In the genomic region with DNA sequence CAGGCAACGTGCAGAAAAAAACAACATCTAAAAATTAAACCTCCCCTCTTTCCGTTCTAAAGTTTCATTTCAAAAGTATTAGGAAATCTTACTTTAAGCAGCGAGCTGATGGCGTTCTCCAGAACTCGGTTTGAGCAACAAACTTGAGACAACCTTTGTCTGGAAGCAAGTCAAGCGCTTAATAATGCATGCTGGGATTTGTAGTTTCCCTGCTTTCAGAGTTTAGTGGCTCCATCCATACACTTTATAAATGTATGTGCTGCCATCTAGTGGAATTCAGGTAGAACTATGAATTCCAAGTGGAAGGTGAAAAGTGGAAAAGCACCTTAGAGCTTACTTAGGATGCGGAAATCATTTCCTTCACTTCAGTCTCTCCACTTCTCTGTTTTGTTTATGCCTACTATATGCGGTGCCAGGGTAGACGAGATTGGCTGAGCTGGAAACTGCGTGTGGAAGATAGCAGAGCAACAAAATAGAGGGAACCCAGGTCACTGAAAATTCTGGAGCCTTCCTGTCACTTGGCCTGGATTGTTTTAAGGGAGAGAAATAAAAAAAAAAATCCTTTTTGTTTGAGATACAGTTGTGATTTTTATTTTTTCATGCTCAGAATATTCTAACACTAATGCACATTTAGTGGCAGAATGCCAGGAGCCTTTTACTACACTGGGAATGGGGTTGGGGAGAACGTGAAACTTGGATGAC, we compare ENCODE assay signal across 8 cellular contexts. TPM values are rescaled to one million over a fixed set of nuclear protein-coding genes. Genes with fewer than 3 reads are reported as not detected.
DNase-seq lines count a peak whose midpoint lies in the region; ATAC-seq and TF ChIP-seq lines count a peak whose summit lies in the region.

Gene BDH2, minus strand, starts transcription at position 144 of the 702 bp plus-strand sequence. CDS start 3,580 bp downstream, outside the sequence.

- H3K27me3 ChIP-seq in HUES48 (ENCODE audit: control insufficient read depth, insufficient read depth, low read length) (no peaks in the 10 kb centered on the region), NT2/D1 (ENCODE audit: insufficient read depth, insufficient read length) (no peaks in the 10 kb centered on the region), mucosa of stomach (ENCODE audit: control insufficient read depth, insufficient read depth, low read length) (no peaks in the 10 kb centered on the region), transverse colon (no peaks in the 10 kb centered on the region)

- peak; percentile 96 for ATAC-seq in GM21526 (IDR thresholded peaks at IDR 0.05; ENCODE audit: low FRiP score, unreplicated experiment)
- peak; percentile 99 for ATAC-seq in activated T-cell treated with anti-CD3 and anti-CD28 coated beads, Interleukin-2, amount 50 U/mL, for 4 hours

- no peaks in the 10 kb centered on the region for H3K9me3 Mint-ChIP-seq in activated T-cell treated with anti-CD3 and anti-CD28 coated beads, Interleukin-2, amount 50 U/mL, for 4 hours

- H3K4me3 ChIP-seq in HUES48 (ENCODE audit: low read depth, low read length) (peak within 1 kb of the TSS; percentile 77), NT2/D1 (ENCODE audit: insufficient read length, low read depth) (peak within 1 kb of the TSS; percentile 42), mucosa of stomach (ENCODE audit: low read length) (peak within 1 kb of the TSS; percentile 12), transverse colon (peak within 1 kb of the TSS; percentile 36 to 59 (median 48))

- WGBS in transverse colon (ENCODE audit: low coverage in 1 of 2), 2 donors = 8 to 11% methylated on average over 10 to 11 of the region's 11 CpGs

- H3K36me3 ChIP-seq in HUES48 (ENCODE audit: control insufficient read depth, insufficient read depth, low read length) = no peaks in the 10 kb centered on the region
- peaks cover 8% of the 10 kb centered on the region for H3K36me3 ChIP-seq in NT2/D1 (ENCODE audit: insufficient read depth, insufficient read length, low read length)
- no peaks in the 10 kb centered on the region for H3K36me3 ChIP-seq in mucosa of stomach (ENCODE audit: control insufficient read depth, insufficient read depth, low read length)
- H3K36me3 ChIP-seq in transverse colon = no peaks in the 10 kb centered on the region

- peak; percentile 76 for DNase-seq in ELF-1 (ENCODE audit: low read depth, low spot score)
- peak; percentile 67 for DNase-seq in NT2/D1 (ENCODE audit: low read depth, low spot score)
- DNase-seq in activated T-cell treated with anti-CD3 and anti-CD28 coated beads, Interleukin-2, amount 50 U/mL, for 4 hours = peak; percentile 13
- DNase-seq in fibroblast of gingiva (ENCODE audit: low read depth) = peak; percentile 97
- peak; percentile 48 for DNase-seq in transverse colon

- no peak within 1 kb of the TSS for H3K27ac ChIP-seq in HUES48 (ENCODE audit: low read depth, low read length)
- peak within 1 kb of the TSS; percentile 63 to 84 (median 73) for H3K27ac ChIP-seq in transverse colon

- intact Hi-C loops in transverse colon (cut with DNase I; ENCODE audit: low total_unique reads) = loop anchor here (10.0 kb wide), 1 partner anchor 475 kb away; no protein-coding TSS in a partner anchor

- no peaks in the 10 kb centered on the region for H3K27me3 Mint-ChIP-seq in activated T-cell treated with anti-CD3 and anti-CD28 coated beads, Interleukin-2, amount 50 U/mL, for 4 hours (ENCODE audit: low read depth)

- TF ChIP-seq EP300 in transverse colon (IDR thresholded peaks at IDR 0.05; ENCODE audit: low read depth) = no peak

- H3K4me1 Mint-ChIP-seq in activated T-cell treated with anti-CD3 and anti-CD28 coated beads, Interleukin-2, amount 50 U/mL, for 4 hours (ENCODE audit: low read depth) = peaks cover 27% of the 10 kb centered on the region

- H3K9ac ChIP-seq in HUES48 (ENCODE audit: low read depth, low read length) (peak within 1 kb of the TSS; percentile 75), NT2/D1 (ENCODE audit: insufficient read length, low read depth) (peak within 1 kb of the TSS; percentile 67), mucosa of stomach (ENCODE audit: low read length) (peak within 1 kb of the TSS; percentile 47)

- H3K9me3 ChIP-seq in HUES48 (ENCODE audit: control insufficient read depth, insufficient read depth, low read length) (no peaks in the 10 kb centered on the region), NT2/D1 (ENCODE audit: insufficient read depth, low read length) (no peaks in the 10 kb centered on the region), mucosa of stomach (ENCODE audit: control insufficient read depth, low read length) (no peaks in the 10 kb centered on the region), transverse colon (no peaks in the 10 kb centered on the region)

- peak within 1 kb of the TSS; percentile 84 for H3K4me3 Mint-ChIP-seq in activated T-cell treated with anti-CD3 and anti-CD28 coated beads, Interleukin-2, amount 50 U/mL, for 4 hours

- H3K4me1 ChIP-seq in HUES48 (ENCODE audit: control insufficient read depth, insufficient read depth, low read length) (peaks cover 4% of the 10 kb centered on the region; the same call in 1 of the 2 replicates), NT2/D1 (ENCODE audit: insufficient read depth, insufficient read length) (no peaks in the 10 kb centered on the region), mucosa of stomach (ENCODE audit: control insufficient read depth, insufficient read depth, low read length) (peaks cover 13% of the 10 kb centered on the region), transverse colon (peaks cover 6 to 25% (median 14%) of the 10 kb centered on the region in 4 donors)

- H3K36me3 Mint-ChIP-seq in activated T-cell treated with anti-CD3 and anti-CD28 coated beads, Interleukin-2, amount 50 U/mL, for 4 hours (ENCODE audit: insufficient read depth) = no peaks in the 10 kb centered on the region

- in situ Hi-C loops in transverse colon (cut with MboI; ENCODE audit: low pct_ligation_motif_present in 1 of 4, low pct_unique_long_range_greater_than_20kb in 1 of 4, low sequenced_read_pairs in 3 of 4) = loop anchor here in 1 of 4 donors (10.0 kb wide), 1 partner anchor 655 kb away; no protein-coding TSS in a partner anchor

- TF ChIP-seq CTCF in transverse colon (IDR thresholded peaks at IDR 0.05) = peak; percentile 73 to 88 (median 78)

- TF ChIP-seq POLR2A in transverse colon (IDR thresholded peaks at IDR 0.05) = peak; percentile 39

RNA-seq across cellular contexts. Expression of gene BDH2, which starts in this region (rescaled TPM):
- 1 to 10 TPM; 6.7 to 9.0 (median 7.3) TPM for total RNA-seq in activated T-cell treated with anti-CD3 and anti-CD28 coated beads, Interleukin-2, amount 50 U/mL, for 4 hours
- 10 to 100 TPM; 13.8 to 54.0 (median 31.9) TPM for total RNA-seq in transverse colon

Comparison
In these comparisons a context has a peak if more than half of its experiments do, and no peak if none do; other contexts are left out.
1. DNase-seq: peak in every context shown above with its lines; median percentile 97 in fibroblast of gingiva; 76 in ELF-1; 67 in NT2/D1; 48 in transverse colon; 13 in activated T-cell treated with anti-CD3 and anti-CD28 coated beads, Interleukin-2, amount 50 U/mL, for 4 hours.
2. H3K4me3 ChIP-seq: peak in every context shown above with its lines; median percentile 77 in HUES48; 48 in transverse colon; 42 in NT2/D1; 12 in mucosa of stomach.